ENCODE assay signal across 22 cellular contexts in the genomic region with DNA sequence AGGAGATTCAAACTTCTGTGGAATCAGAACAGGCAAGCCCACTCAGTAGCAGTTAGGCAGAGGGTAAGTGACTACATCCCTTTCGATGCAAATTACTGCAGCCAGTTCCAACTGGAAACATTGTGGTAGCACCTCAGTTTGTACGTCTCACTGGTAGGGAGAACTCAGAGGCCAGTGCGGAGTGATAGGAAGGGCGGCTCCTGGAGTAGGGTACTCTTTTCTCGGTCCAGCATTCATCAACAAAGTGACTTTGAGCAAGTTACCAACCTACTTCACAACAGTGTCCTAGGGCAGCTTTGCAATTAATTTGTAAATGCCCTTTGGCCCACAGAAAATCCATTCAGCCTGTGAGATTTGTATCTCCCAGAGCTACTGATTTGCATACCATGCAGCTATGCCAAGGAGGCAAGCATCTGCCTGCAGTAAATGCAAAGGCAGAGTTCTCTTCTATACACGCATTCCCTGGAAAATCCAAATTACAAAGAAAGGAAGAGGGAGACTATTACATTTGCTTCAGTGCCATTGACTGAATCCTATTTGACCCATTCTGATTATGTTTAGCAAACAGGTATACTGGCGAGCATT.
"Had no signal": no experiment of that assay in that cellular context is flagged by ENCODE, and none has a peak within 500 bp of the region (broad histone marks: within the 10 kb centered on the region; RNA-seq: fewer than 3 reads in every experiment).

No MANE protein-coding gene starts in this region.

- H3K27ac ChIP-seq: coronary artery, epithelial cell of prostate, heart right ventricle, lower lobe of right lung, right lobe of liver, skin epidermis, transverse colon, uterus had no signal

- H3K4me1 Mint-ChIP-seq: activated CD4-positive, alpha-beta memory T cell treated with anti-CD3 and anti-CD28 coated beads, Interleukin-2, amount 10 ng/mL, durations not matched to agents 7 days and 5 days; activated CD4-positive, alpha-beta T cell treated with anti-CD3 and anti-CD28 coated beads, Interleukin-2, amount 10 ng/mL, durations not matched to agents 24 days and 14 days; activated naive CD8-positive, alpha-beta T cell treated with anti-CD3 and anti-CD28 coated beads, Interleukin-2, amount 10 ng/mL, durations not matched to agents 7 days and 5 days; naive thymus-derived CD4-positive, alpha-beta T cell; stimulated activated effector memory CD8-positive, alpha-beta T cell treated with anti-CD3 and anti-CD28 coated beads, Interleukin-12 subunit alpha, Interleukin-12 subunit beta, amount 100 ng/mL, for 72 hours; T-helper 17 cell had no signal

- ATAC-seq: activated CD4-positive, CD25-positive, alpha-beta regulatory T cell treated with anti-CD3 and anti-CD28 coated beads, Interleukin-2, amount 50 U/mL, for 24 hours; activated T-cell treated with anti-CD3 and anti-CD28 coated beads, Interleukin-2, amount 50 U/mL, for 72 hours; heart right ventricle; left lobe of liver; lower lobe of right lung; naive thymus-derived CD4-positive, alpha-beta T cell; right lobe of liver; T-helper 17 cell had no signal

- H3K4me3 Mint-ChIP-seq: activated CD4-positive, alpha-beta memory T cell treated with anti-CD3 and anti-CD28 coated beads, Interleukin-2, amount 10 ng/mL, durations not matched to agents 7 days and 5 days; activated CD4-positive, alpha-beta T cell treated with anti-CD3 and anti-CD28 coated beads, Interleukin-2, amount 10 ng/mL, durations not matched to agents 24 days and 14 days; activated naive CD4-positive, alpha-beta T cell treated with anti-CD3 and anti-CD28 coated beads for 36 hours; activated naive CD8-positive, alpha-beta T cell treated with anti-CD3 and anti-CD28 coated beads, Interleukin-2, amount 10 ng/mL, durations not matched to agents 7 days and 5 days; activated T-cell treated with anti-CD3 and anti-CD28 coated beads, Interleukin-2, amount 50 U/mL, for 72 hours; naive thymus-derived CD4-positive, alpha-beta T cell; stimulated activated effector memory CD8-positive, alpha-beta T cell treated with anti-CD3 and anti-CD28 coated beads, Interleukin-12 subunit alpha, Interleukin-12 subunit beta, amount 100 ng/mL, for 72 hours; T-helper 17 cell had no signal

- H3K4me3 ChIP-seq: coronary artery, heart right ventricle, lower lobe of right lung, right lobe of liver, skin epidermis, transverse colon, uterus had no signal

- H3K27me3 ChIP-seq: heart right ventricle, right lobe of liver, transverse colon, uterus had no signal

- H3K9me3 Mint-ChIP-seq: activated CD4-positive, alpha-beta memory T cell treated with anti-CD3 and anti-CD28 coated beads, Interleukin-2, amount 10 ng/mL, durations not matched to agents 7 days and 5 days; activated CD4-positive, alpha-beta T cell treated with anti-CD3 and anti-CD28 coated beads, Interleukin-2, amount 10 ng/mL, durations not matched to agents 24 days and 14 days; activated naive CD4-positive, alpha-beta T cell treated with anti-CD3 and anti-CD28 coated beads for 36 hours; activated naive CD8-positive, alpha-beta T cell treated with anti-CD3 and anti-CD28 coated beads, Interleukin-2, amount 10 ng/mL, durations not matched to agents 7 days and 5 days; naive thymus-derived CD4-positive, alpha-beta T cell; stimulated activated effector memory CD8-positive, alpha-beta T cell treated with anti-CD3 and anti-CD28 coated beads, Interleukin-12 subunit alpha, Interleukin-12 subunit beta, amount 100 ng/mL, for 72 hours had no signal

- H3K9me3 ChIP-seq: heart right ventricle, lower lobe of right lung, right lobe of liver, transverse colon, uterus had no signal

- H3K36me3 ChIP-seq: heart right ventricle, lower lobe of right lung, right lobe of liver, transverse colon, uterus had no signal

- H3K36me3 Mint-ChIP-seq: activated naive CD8-positive, alpha-beta T cell treated with anti-CD3 and anti-CD28 coated beads, Interleukin-2, amount 10 ng/mL, durations not matched to agents 7 days and 5 days; naive thymus-derived CD4-positive, alpha-beta T cell; stimulated activated effector memory CD8-positive, alpha-beta T cell treated with anti-CD3 and anti-CD28 coated beads, Interleukin-12 subunit alpha, Interleukin-12 subunit beta, amount 100 ng/mL, for 72 hours had no signal

- DNase-seq: activated CD4-positive, alpha-beta memory T cell treated with anti-CD3 and anti-CD28 coated beads, Interleukin-2, amount 10 ng/mL, durations not matched to agents 7 days and 5 days; activated CD4-positive, alpha-beta T cell treated with anti-CD3 and anti-CD28 coated beads, Interleukin-2, amount 10 ng/mL, durations not matched to agents 24 days and 14 days; activated effector memory CD4-positive, alpha-beta T cell treated with Interleukin-2 at 50 U/mL for 16 hours; activated naive CD4-positive, alpha-beta T cell treated with anti-CD3 and anti-CD28 coated beads for 36 hours; activated naive CD8-positive, alpha-beta T cell treated with anti-CD3 and anti-CD28 coated beads, Interleukin-2, amount 10 ng/mL, durations not matched to agents 7 days and 5 days; activated T-cell treated with anti-CD3 and anti-CD28 coated beads, Interleukin-2, amount 50 U/mL, for 72 hours; amniotic stem cell; cerebellar nuclear complex; heart right ventricle; lower lobe of right lung; naive thymus-derived CD4-positive, alpha-beta T cell; right lobe of liver; stimulated activated CD4-positive, alpha-beta T cell treated with anti-CD3 and anti-CD28 coated beads, Interleukin-2, amount 100 ng/mL, for 24 hours; T-helper 17 cell; transverse colon; uterus had no signal

- H3K4me1 ChIP-seq: heart right ventricle, lower lobe of right lung, right lobe of liver, transverse colon, uterus had no signal

- H3K27me3 Mint-ChIP-seq: activated CD4-positive, alpha-beta memory T cell treated with anti-CD3 and anti-CD28 coated beads, Interleukin-2, amount 10 ng/mL, durations not matched to agents 7 days and 5 days; activated CD4-positive, alpha-beta T cell treated with anti-CD3 and anti-CD28 coated beads, Interleukin-2, amount 10 ng/mL, durations not matched to agents 24 days and 14 days had no signal

- H3K27ac Mint-ChIP-seq: activated CD4-positive, alpha-beta memory T cell treated with anti-CD3 and anti-CD28 coated beads, Interleukin-2, amount 10 ng/mL, durations not matched to agents 7 days and 5 days; activated CD4-positive, alpha-beta T cell treated with anti-CD3 and anti-CD28 coated beads, Interleukin-2, amount 10 ng/mL, durations not matched to agents 24 days and 14 days; activated naive CD4-positive, alpha-beta T cell treated with anti-CD3 and anti-CD28 coated beads for 36 hours; activated naive CD8-positive, alpha-beta T cell treated with anti-CD3 and anti-CD28 coated beads, Interleukin-2, amount 10 ng/mL, durations not matched to agents 7 days and 5 days; activated T-cell treated with anti-CD3 and anti-CD28 coated beads, Interleukin-2, amount 50 U/mL, for 72 hours; naive thymus-derived CD4-positive, alpha-beta T cell; stimulated activated effector memory CD8-positive, alpha-beta T cell treated with anti-CD3 and anti-CD28 coated beads, Interleukin-12 subunit alpha, Interleukin-12 subunit beta, amount 100 ng/mL, for 72 hours; T-helper 17 cell had no signal
